8 cellular contexts compared by ENCODE assay signal in genomic region chr7:127588697-127589482, GRCh38. TPM values are rescaled to one million over a fixed set of nuclear protein-coding genes. Genes with fewer than 3 reads are reported as not detected.
DNase-seq lines count a peak whose midpoint lies in the region; ATAC-seq and TF ChIP-seq lines count a peak whose summit lies in the region.

No MANE protein-coding gene starts in this region.

- peaks cover 18% of the 10 kb centered on the region for H3K36me3 Mint-ChIP-seq in progenitor cell of endocrine pancreas (ENCODE audit: insufficient read depth)

- H2AFZ ChIP-seq in PC-9, result peak overlapping the region; percentile 100

- H3K4me3 Mint-ChIP-seq in progenitor cell of endocrine pancreas (ENCODE audit: low read depth), result peak overlapping the region; percentile 92

- in situ Hi-C loops in astrocyte of the cerebellum (cut with HindIII; ENCODE audit: low sequenced_read_pairs), result loop anchor here (25.0 kb wide), 1 partner anchor 623 kb away; no protein-coding TSS in a partner anchor

- peak; percentile 13 for ATAC-seq in GM21360 (IDR thresholded peaks at IDR 0.05; ENCODE audit: unreplicated experiment)

- no peaks in the 10 kb centered on the region for H3K27me3 Mint-ChIP-seq in progenitor cell of endocrine pancreas

- BruUV-seq in PC-9 (replicated peaks; lab: Mats Ljungman, UMichigan), result no TSS peak

- no peaks in the 10 kb centered on the region for H3K27me3 ChIP-seq in PC-9 (ENCODE audit: insufficient read depth, low read depth)

- TF ChIP-seq CTCF in PC-9 (conservative IDR thresholded peaks at IDR 0.05) (peak; percentile 62; the same call in 1 of the 2 replicates), astrocyte of the cerebellum (IDR thresholded peaks at IDR 0.05; ENCODE audit: low read depth, low read length, missing control alignments) (peak; percentile 74), progenitor cell of endocrine pancreas (IDR thresholded peaks at IDR 0.05; ENCODE audit: unreplicated experiment) (peak; percentile 63)

- no peaks in the 10 kb centered on the region; the same call in 1 of the 2 replicates for H3F3A ChIP-seq in PC-9 (ENCODE audit: insufficient read depth, low read depth)

- 0 out of 2 replicates have a peak, but pooled peaks cover 7% of the 10 kb centered on the region for H3K36me3 ChIP-seq in PC-9 (ENCODE audit: low read depth)

- H3K27ac Mint-ChIP-seq in progenitor cell of endocrine pancreas, result peak overlapping the region; percentile 99

- H3K9me2 ChIP-seq in PC-9 (ENCODE audit: insufficient read depth), result no peaks in the 10 kb centered on the region

- H3K4me3 ChIP-seq in PC-9, result peak overlapping the region; percentile 98
- peak overlapping the region; percentile 98 for H3K4me3 ChIP-seq in astrocyte of the cerebellum (ENCODE audit: low read depth, low read length)

- peak overlapping the region; percentile 73 for H3K4me2 ChIP-seq in PC-9

- peaks cover 25% of the 10 kb centered on the region for H3K4me1 ChIP-seq in PC-9 (replicated peaks; ENCODE audit: insufficient read depth)

- CTCF ChIA-PET in PC-9 (lab: Charles Lee), result no interaction called here

- POLR2A ChIA-PET in PC-9 (lab: Charles Lee; ENCODE audit: unreplicated experiment), result no interaction called here

- 0 out of 2 replicates have a peak overlapping the region, but pooled peaks have one; percentile 28 for H3K27ac ChIP-seq in PC-9

- no peaks in the 10 kb centered on the region for H3K9me3 Mint-ChIP-seq in progenitor cell of endocrine pancreas (ENCODE audit: low read depth)

- intact Hi-C loops in PC-9 (cut with micrococcal nuclease; ENCODE audit: unreplicated experiment), result loop anchor here (1.0 to 5.0 kb wide), 3 partner anchors 63 to 433 kb away; partner anchors contain the start of genes SND1 and ZNF800

- peaks cover 29% of the 10 kb centered on the region for H3K79me2 ChIP-seq in PC-9 (ENCODE audit: low read depth)

- H4K20me1 ChIP-seq in PC-9 (ENCODE audit: insufficient read depth), result 0 out of 2 replicates have a peak, but pooled peaks cover 2% of the 10 kb centered on the region

- peak; percentile 81 for DNase-seq in DMS 273 (lab: John Stamatoyannopoulos, UW; ENCODE audit: unreplicated experiment)
- peak; percentile 45 for DNase-seq in HPDE6-E6E7 (ENCODE audit: extremely low spot score)
- DNase-seq in PC-9, result peak; percentile 38 to 52
- no peak for DNase-seq in astrocyte of the cerebellum (ENCODE audit: low read depth)
- peak; percentile 73 for DNase-seq in hepatic stellate cell (ENCODE audit: low spot score)
- DNase-seq in progenitor cell of endocrine pancreas (ENCODE audit: low spot score, unreplicated experiment), result peak; percentile 52
- no peak for DNase-seq in central memory CD4-positive, alpha-beta T cell

- peaks cover 17% of the 10 kb centered on the region for H3K4me1 Mint-ChIP-seq in progenitor cell of endocrine pancreas (ENCODE audit: low read depth)

- no peaks in the 10 kb centered on the region for H3K9me3 ChIP-seq in PC-9 (ENCODE audit: insufficient read depth, low read depth)

RNA-seq across cellular contexts. Expression of gene ARF5, which starts 0.7 kb away (rescaled TPM):
- total RNA-seq in PC-9 (2021) (227 and 299 TPM in 2 replicates), progenitor cell of endocrine pancreas (240 and 255 TPM in 2 replicates)

RNA-seq across cellular contexts. Expression of gene GCC1, which starts 3.5 kb away (rescaled TPM):
- total RNA-seq in PC-9 (2021), result 25.2 and 27.0 TPM in 2 replicates
- total RNA-seq in progenitor cell of endocrine pancreas, result 17.4 and 17.5 TPM in 2 replicates

RNA-seq across cellular contexts. Expression of gene FSCN3, which starts 4.6 kb away (rescaled TPM):
- total RNA-seq in PC-9 (2021) (1.3 and 1.4 TPM in 2 replicates), progenitor cell of endocrine pancreas (2.2 and 3.4 TPM in 2 replicates)

RNA-seq across cellular contexts. Expression of gene PAX4, which starts 29.1 kb away (rescaled TPM):
- total RNA-seq in PC-9 (2021) (not detected in 2 replicates), progenitor cell of endocrine pancreas (23.6 and 25.1 TPM in 2 replicates)

Comparison
In these comparisons a context has a peak if more than half of its experiments do, and no peak if none do; other contexts are left out.
1. DNase-seq: peak in DMS 273 (single experiment), HPDE6-E6E7 (single experiment), PC-9 (2 of 2), hepatic stellate cell (single experiment) and progenitor cell of endocrine pancreas (single experiment); none in astrocyte of the cerebellum (single experiment) and central memory CD4-positive, alpha-beta T cell (single experiment).
2. Peak in every context shown above with its lines, with median percentiles within 50 percentile points of each other: CTCF ChIP-seq.